10 cellular contexts compared by ENCODE assay signal in genomic region chr20:49711331-49711987, GRCh38. TPM values are rescaled to one million over a fixed set of nuclear protein-coding genes. Genes with fewer than 3 reads are reported as not detected.
DNase-seq lines count a peak whose midpoint lies in the region; ATAC-seq and TF ChIP-seq lines count a peak whose summit lies in the region.
"Had no signal": no experiment of that assay in that cellular context is flagged by ENCODE, and none has a peak within 500 bp of the region (broad histone marks: within the 10 kb centered on the region; RNA-seq: fewer than 3 reads in every experiment).

No MANE protein-coding gene starts in this region.

- peaks cover 48% of the 10 kb centered on the region for H3K4me1 Mint-ChIP-seq in T-helper 1 cell treated with Interleukin-12 subunit alpha and Interleukin-12 subunit beta and Interleukin-4 antibody, amounts not matched to agents 30 μg/mL and 1 μg/mL, for 36 hours (ENCODE audit: low read depth)
- peaks cover 31% of the 10 kb centered on the region for H3K4me1 Mint-ChIP-seq in activated CD8-positive, alpha-beta T cell treated with anti-CD3 and anti-CD28 coated beads, Interleukin-2, amount 10 ng/mL, durations not matched to agents 7 days and 5 days (ENCODE audit: low read depth)

- H3K27me3 Mint-ChIP-seq in T-helper 1 cell treated with Interleukin-12 subunit alpha and Interleukin-12 subunit beta and Interleukin-4 antibody, amounts not matched to agents 30 μg/mL and 1 μg/mL, for 36 hours (ENCODE audit: low read depth), result no peaks in the 10 kb centered on the region
- H3K27me3 Mint-ChIP-seq in activated CD8-positive, alpha-beta T cell treated with anti-CD3 and anti-CD28 coated beads, Interleukin-2, amount 10 ng/mL, durations not matched to agents 7 days and 5 days (ENCODE audit: low read depth), result no peaks in the 10 kb centered on the region

- no peaks in the 10 kb centered on the region for H3K36me3 ChIP-seq in iPS-18a (ENCODE audit: control insufficient read depth, low read depth, low read length)
- no peaks in the 10 kb centered on the region for H3K36me3 ChIP-seq in stomach smooth muscle (ENCODE audit: control insufficient read depth in 2 of 2, insufficient read depth in 2 of 2, low read length in 2 of 2)

- peaks cover 8% of the 10 kb centered on the region for H3K36me3 Mint-ChIP-seq in T-helper 1 cell treated with Interleukin-12 subunit alpha and Interleukin-12 subunit beta and Interleukin-4 antibody, amounts not matched to agents 30 μg/mL and 1 μg/mL, for 36 hours (ENCODE audit: low read depth)
- no peaks in the 10 kb centered on the region for H3K36me3 Mint-ChIP-seq in activated CD8-positive, alpha-beta T cell treated with anti-CD3 and anti-CD28 coated beads, Interleukin-2, amount 10 ng/mL, durations not matched to agents 7 days and 5 days (ENCODE audit: low read depth)

- DNase-seq in T-helper 1 cell (no peak), kidney tubule cell (ENCODE audit: low spot score) (no peak), omental fat pad (ENCODE audit: low spot score) (no peak)
- no peak for DNase-seq in activated CD8-positive, alpha-beta T cell treated with anti-CD3 and anti-CD28 coated beads, Interleukin-2, amount 10 ng/mL, durations not matched to agents 7 days and 5 days
- DNase-seq: islet precursor cell, NCI-H1694 treated with DMSO at 0.1 percent for 48 hours had no signal

- H3K9me3 ChIP-seq in iPS-18a (ENCODE audit: control insufficient read depth, low read depth, low read length), result no peaks in the 10 kb centered on the region
- H3K9me3 ChIP-seq in stomach smooth muscle (ENCODE audit: control insufficient read depth in 2 of 2, low read length in 2 of 2), result no peaks in the 10 kb centered on the region

- no peak for TF ChIP-seq CTCF in omental fat pad (IDR thresholded peaks at IDR 0.05)

- ATAC-seq in activated CD8-positive, alpha-beta T cell treated with anti-CD3 and anti-CD28 coated beads, Interleukin-2, amount 10 ng/mL, durations not matched to agents 7 days and 5 days, result no peak
- ATAC-seq in HG03175 (IDR thresholded peaks at IDR 0.05; ENCODE audit: unreplicated experiment), result no peak
- no peak for ATAC-seq in omental fat pad (ENCODE audit: low FRiP score)

- H3K4me3 Mint-ChIP-seq in T-helper 1 cell treated with Interleukin-12 subunit alpha and Interleukin-12 subunit beta and Interleukin-4 antibody, amounts not matched to agents 30 μg/mL and 1 μg/mL, for 36 hours, result peak overlapping the region; percentile 93
- peak overlapping the region; percentile 1 for H3K4me3 Mint-ChIP-seq in activated CD8-positive, alpha-beta T cell treated with anti-CD3 and anti-CD28 coated beads, Interleukin-2, amount 10 ng/mL, durations not matched to agents 7 days and 5 days

- POLR2A ChIA-PET in activated CD8-positive, alpha-beta T cell treated with anti-CD3 and anti-CD28 coated beads, Interleukin-2, amount 10 ng/mL, durations not matched to agents 7 days and 5 days (lab: Charles Lee), result interaction anchor here (1.3 kb wide), 1 partner anchor 101 kb away, joined by 4 read pairs; the partner anchor contains the start of gene SLC9A8

- H3K27ac Mint-ChIP-seq in T-helper 1 cell treated with Interleukin-12 subunit alpha and Interleukin-12 subunit beta and Interleukin-4 antibody, amounts not matched to agents 30 μg/mL and 1 μg/mL, for 36 hours, result no peak overlapping the region
- H3K27ac Mint-ChIP-seq in activated CD8-positive, alpha-beta T cell treated with anti-CD3 and anti-CD28 coated beads, Interleukin-2, amount 10 ng/mL, durations not matched to agents 7 days and 5 days, result no peak overlapping the region

- no peak overlapping the region for H3K27ac ChIP-seq in iPS-18a (ENCODE audit: low read length)
- H3K27ac ChIP-seq in stomach smooth muscle (ENCODE audit: low read length), result no peak overlapping the region

- no peaks in the 10 kb centered on the region for H3K9me3 Mint-ChIP-seq in T-helper 1 cell treated with Interleukin-12 subunit alpha and Interleukin-12 subunit beta and Interleukin-4 antibody, amounts not matched to agents 30 μg/mL and 1 μg/mL, for 36 hours
- no peaks in the 10 kb centered on the region for H3K9me3 Mint-ChIP-seq in activated CD8-positive, alpha-beta T cell treated with anti-CD3 and anti-CD28 coated beads, Interleukin-2, amount 10 ng/mL, durations not matched to agents 7 days and 5 days (ENCODE audit: insufficient read depth)

- CTCF ChIA-PET in activated CD8-positive, alpha-beta T cell treated with anti-CD3 and anti-CD28 coated beads, Interleukin-2, amount 10 ng/mL, durations not matched to agents 7 days and 5 days (lab: Charles Lee), result interaction anchor here (0.6 to 2.7 kb wide), 6 partner anchors 9 to 170 kb away, joined by 3 to 13 read pairs (median 4); no protein-coding TSS in a partner anchor

- H3K9ac ChIP-seq in iPS-18a (ENCODE audit: low read length) (no peak overlapping the region), stomach smooth muscle (ENCODE audit: low read length in 2 of 2) (peak overlapping the region; percentile 6 to 73)

- H3K4me1 ChIP-seq in iPS-18a (ENCODE audit: control insufficient read depth, low read depth, low read length), result peaks cover 17% of the 10 kb centered on the region
- peaks cover 8% of the 10 kb centered on the region for H3K4me1 ChIP-seq in stomach smooth muscle (ENCODE audit: control insufficient read depth, insufficient read depth, low read length)

- H3K27me3 ChIP-seq in iPS-18a (ENCODE audit: control insufficient read depth, insufficient read depth, low read length) (no peaks in the 10 kb centered on the region), stomach smooth muscle (ENCODE audit: control insufficient read depth in 1 of 2, insufficient read depth in 2 of 2, low read length in 2 of 2) (no peaks in the 10 kb centered on the region)

- H3K4me3 ChIP-seq in iPS-18a (ENCODE audit: low read length) (peak overlapping the region; percentile 84), stomach smooth muscle (ENCODE audit: low read length in 2 of 2) (peak overlapping the region; percentile 83 to 91)

RNA-seq across cellular contexts. Expression of gene B4GALT5, which starts 2.2 kb away (rescaled TPM):
- total RNA-seq in activated CD8-positive, alpha-beta T cell treated with anti-CD3 and anti-CD28 coated beads, Interleukin-2, amount 10 ng/mL, durations not matched to agents 7 days and 5 days, result 10 to 100 TPM; 13.3 to 13.4 TPM
- total RNA-seq in omental fat pad, result 10 to 100 TPM; 27.0 to 93.1 (median 31.3) TPM
